Comparison of ENCODE assay signal across 11 cellular contexts in genomic region chr6:43683708-43684455, GRCh38. TPM values are rescaled to one million over a fixed set of nuclear protein-coding genes. Genes with fewer than 3 reads are reported as not detected.
DNase-seq lines count a peak whose midpoint lies in the region; ATAC-seq and TF ChIP-seq lines count a peak whose summit lies in the region.
"Had no signal": no experiment of that assay in that cellular context is flagged by ENCODE, and none has a peak within 500 bp of the region (broad histone marks: within the 10 kb centered on the region; RNA-seq: fewer than 3 reads in every experiment).

No MANE protein-coding gene starts in this region.

- no peak for ATAC-seq in heart left ventricle
- ATAC-seq in left cardiac atrium, result no peak
- ATAC-seq in HG03175 (IDR thresholded peaks at IDR 0.05; ENCODE audit: unreplicated experiment), result peak; percentile 56
- ATAC-seq in stimulated activated naive B cell treated with anti-CD40 and anti-IgM and Interleukin-4, amounts not matched to agents 10 μg/mL and 1 μg/mL and 100 μg/mL, for 72 hours (replicated peaks), result peak; percentile 71 to 73
- ATAC-seq in upper lobe of left lung (ENCODE audit: low FRiP score in 2 of 2), result no peak
- ATAC-seq: body of pancreas had no signal

- TF ChIP-seq CTCF in heart left ventricle (IDR thresholded peaks at IDR 0.05), result no peak
- no peak for TF ChIP-seq CTCF in SU-DHL-6 (IDR thresholded peaks at IDR 0.05; ENCODE audit: insufficient read depth, low read length, poor library complexity, severe bottlenecking)
- no peak for TF ChIP-seq CTCF in upper lobe of left lung (IDR thresholded peaks at IDR 0.05)

- intact Hi-C loops in heart left ventricle (cut with DNase I), result loop anchor here in 1 of 10 donors (5.0 kb wide), 1 partner anchor 33 kb away; no protein-coding TSS in a partner anchor
- intact Hi-C loops in left cardiac atrium (cut with DNase I), result no loop called here

- peaks cover 30 to 60% of the 10 kb centered on the region in 2 donors for H3K4me1 Mint-ChIP-seq in stimulated activated naive B cell treated with anti-CD40 and anti-IgM and Interleukin-4, amounts not matched to agents 10 μg/mL and 1 μg/mL and 100 μg/mL, for 72 hours

- peak overlapping the region in 1 of 2 donors; percentile 37 for H3K4me3 Mint-ChIP-seq in stimulated activated naive B cell treated with anti-CD40 and anti-IgM and Interleukin-4, amounts not matched to agents 10 μg/mL and 1 μg/mL and 100 μg/mL, for 72 hours

- peaks cover 6 to 74% (median 44%) of the 10 kb centered on the region in 12 donors for H3K4me1 ChIP-seq in heart left ventricle
- peaks cover 29 to 52% (median 39%) of the 10 kb centered on the region in 4 donors for H3K4me1 ChIP-seq in upper lobe of left lung

- H3K27ac Mint-ChIP-seq in stimulated activated naive B cell treated with anti-CD40 and anti-IgM and Interleukin-4, amounts not matched to agents 10 μg/mL and 1 μg/mL and 100 μg/mL, for 72 hours, result no peak overlapping the region

- H3K4me3 ChIP-seq in heart left ventricle (no peak overlapping the region), SU-DHL-6 (ENCODE audit: insufficient read depth, low read length, poor library complexity, severe bottlenecking) (no peak overlapping the region), upper lobe of left lung (no peak overlapping the region)
- H3K4me3 ChIP-seq: body of pancreas, SJCRH30 had no signal

- H3K9me3 Mint-ChIP-seq in stimulated activated naive B cell treated with anti-CD40 and anti-IgM and Interleukin-4, amounts not matched to agents 10 μg/mL and 1 μg/mL and 100 μg/mL, for 72 hours, result no peaks in the 10 kb centered on the region

- H3K79me2 ChIP-seq in SU-DHL-6 (ENCODE audit: insufficient read depth, low read length), result peaks cover 76% of the 10 kb centered on the region

- no peak for TF ChIP-seq EP300 in upper lobe of left lung (IDR thresholded peaks at IDR 0.05)

- DNase-seq in heart left ventricle (no peak), left cardiac atrium (no peak), upper lobe of left lung (no peak), cerebellar cortex (ENCODE audit: low spot score) (no peak)
- DNase-seq in stimulated activated naive B cell treated with anti-CD40 and anti-IgM and Interleukin-4, amounts not matched to agents 10 μg/mL and 1 μg/mL and 100 μg/mL, for 72 hours, result no peak
- DNase-seq in activated CD4-positive, alpha-beta T cell treated with anti-CD3 and anti-CD28 coated beads, Interleukin-2, amount 50 U/mL, for 48 hours, result no peak
- DNase-seq: body of pancreas, kidney glomerular epithelial cell, SJCRH30 had no signal

- peaks cover 20 to 36% of the 10 kb centered on the region in 2 donors for H3K36me3 Mint-ChIP-seq in stimulated activated naive B cell treated with anti-CD40 and anti-IgM and Interleukin-4, amounts not matched to agents 10 μg/mL and 1 μg/mL and 100 μg/mL, for 72 hours

- H3K27me3 Mint-ChIP-seq in stimulated activated naive B cell treated with anti-CD40 and anti-IgM and Interleukin-4, amounts not matched to agents 10 μg/mL and 1 μg/mL and 100 μg/mL, for 72 hours, result no peaks in the 10 kb centered on the region

- peaks cover 0 to 42% (median 25%) of the 10 kb centered on the region in 9 donors for H3K36me3 ChIP-seq in heart left ventricle
- H3K36me3 ChIP-seq in SU-DHL-6 (ENCODE audit: low read length), result 0 out of 2 replicates have a peak, but pooled peaks cover 9% of the 10 kb centered on the region
- peaks cover 0 to 24% (median 18%) of the 10 kb centered on the region in 4 donors for H3K36me3 ChIP-seq in upper lobe of left lung

- H3K9ac ChIP-seq in SU-DHL-6 (ENCODE audit: low read length), result peak overlapping the region; percentile 1; the same call in 1 of the 2 replicates

- no peak overlapping the region for H2AFZ ChIP-seq in SU-DHL-6 (ENCODE audit: low read depth, low read length, severe bottlenecking)

- H3K27me3 ChIP-seq in heart left ventricle (no peaks in the 10 kb centered on the region), SU-DHL-6 (ENCODE audit: low read length) (no peaks in the 10 kb centered on the region), upper lobe of left lung (no peaks in the 10 kb centered on the region)
- H3K27me3 ChIP-seq: body of pancreas, SJCRH30 had no signal

- no peaks in the 10 kb centered on the region for H3K9me3 ChIP-seq in heart left ventricle
- no peaks in the 10 kb centered on the region for H3K9me3 ChIP-seq in SU-DHL-6 (ENCODE audit: insufficient read depth, low read length)
- H3K9me3 ChIP-seq in upper lobe of left lung, result no peaks in the 10 kb centered on the region
- H3K9me3 ChIP-seq: body of pancreas, SJCRH30 had no signal

- peak overlapping the region; percentile 78 for H3K4me2 ChIP-seq in SU-DHL-6 (ENCODE audit: low read depth, low read length, poor library complexity, severe bottlenecking)

- WGBS in heart left ventricle, 4 donors, result 62 to 79% (median 72%) methylated on average over 1 of the region's 1 CpG
- WGBS in upper lobe of left lung, 2 donors, result 54 to 74% methylated on average over 1 of the region's 1 CpG

- H3K27ac ChIP-seq in heart left ventricle, result peak overlapping the region in 10 of 12 donors; percentile 26 to 73 (median 58)
- H3K27ac ChIP-seq in SU-DHL-6 (ENCODE audit: low read depth, low read length), result peak overlapping the region; percentile 62
- peak overlapping the region in 1 of 4 donors; percentile 25 for H3K27ac ChIP-seq in upper lobe of left lung
- H3K27ac ChIP-seq: body of pancreas, SJCRH30 had no signal

- peaks cover 28% of the 10 kb centered on the region for H3F3A ChIP-seq in SU-DHL-6 (ENCODE audit: insufficient read depth)

- TF ChIP-seq POLR2A in heart left ventricle (IDR thresholded peaks at IDR 0.05) (no peak), upper lobe of left lung (IDR thresholded peaks at IDR 0.05) (no peak)

- peaks cover 22% of the 10 kb centered on the region for H4K20me1 ChIP-seq in SU-DHL-6 (ENCODE audit: low read depth, low read length)

- H3K9me2 ChIP-seq in SU-DHL-6 (replicated peaks; ENCODE audit: insufficient read depth, low read length), result no peaks in the 10 kb centered on the region

RNA-seq across cellular contexts. Expression of gene MRPS18A, which starts 3.7 kb away (rescaled TPM):
- total RNA-seq in heart left ventricle (10 to 100 TPM; 37.4 to 66.1 (median 39.1) TPM), left cardiac atrium (10 to 100 TPM; 34.8 to 36.5 TPM), upper lobe of left lung (10 to 100 TPM; 21.0 to 45.6 (median 33.4) TPM)
- 100 to 1,000 TPM in 1 of 2 donors, 10 to 100 TPM in 1; 55.3 to 105 TPM for polyA plus RNA-seq in heart left ventricle

RNA-seq across cellular contexts. Expression of gene RSPH9, which starts 39.0 kb away (rescaled TPM):
- total RNA-seq in heart left ventricle (under 1 TPM in 6 of 9 donors, not detected in 3; 0.09 to 0.18 (median 0.14) TPM), left cardiac atrium (under 1 TPM; 0.21 to 0.24 TPM), upper lobe of left lung (1 to 10 TPM in 5 of 6 donors, under 1 TPM in 1; 0.20 to 4.2 (median 2.1) TPM)
- under 1 TPM; 0.29 to 0.50 TPM for polyA plus RNA-seq in heart left ventricle
- total RNA-seq: body of pancreas, SJCRH30 had no signal

RNA-seq across cellular contexts. Expression of gene MAD2L1BP, which starts 48.2 kb away (rescaled TPM):
- 10 to 100 TPM; 24.5 to 33.7 (median 26.6) TPM for total RNA-seq in heart left ventricle
- 10 to 100 TPM; 19.8 to 38.6 TPM for polyA plus RNA-seq in heart left ventricle
- 10 to 100 TPM; 21.4 to 32.3 TPM for total RNA-seq in left cardiac atrium
- total RNA-seq in upper lobe of left lung, result 10 to 100 TPM; 16.8 to 66.4 (median 24.9) TPM

RNA-seq across cellular contexts. Expression of gene GTPBP2, which starts 54.8 kb away (rescaled TPM):
- total RNA-seq in heart left ventricle (10 to 100 TPM; 16.6 to 37.1 (median 26.1) TPM), left cardiac atrium (10 to 100 TPM; 24.2 to 31.9 TPM), upper lobe of left lung (100 to 1,000 TPM in 1 of 6 donors, 10 to 100 TPM in 5; 41.3 to 128 (median 78.1) TPM)
- polyA plus RNA-seq in heart left ventricle, result 10 to 100 TPM; 24.1 to 37.0 TPM

Comparison
In these comparisons a context has a peak if more than half of its experiments do, and no peak if none do; other contexts are left out.
1. ATAC-seq: peak in HG03175 (single experiment) and stimulated activated naive B cell treated with anti-CD40 and anti-IgM and Interleukin-4, amounts not matched to agents 10 μg/mL and 1 μg/mL and 100 μg/mL, for 72 hours (2 of 2); none in heart left ventricle (0 of 4), left cardiac atrium (0 of 2) and upper lobe of left lung (0 of 2).